ENCODE assay signal across 1 cellular context in genomic region chr9:134180786-134181647, GRCh38.
TF ChIP-seq lines count a peak whose summit lies in the region.

No MANE protein-coding gene starts in this region.

TF ChIP-seq in H1, 55 proteins besides CTCF, POLR2A, EP300 and RAD21:
- TF ChIP-seq EZH2 (IDR thresholded peaks at IDR 0.05; ENCODE audit: low read depth, low read length, severe bottlenecking) (no peak), CBX5 (IDR thresholded peaks at IDR 0.05; ENCODE audit: low read depth, low read length) (no peak), ZNF274 (IDR thresholded peaks at IDR 0.05; ENCODE audit: borderline replicate concordance, extremely low read depth, low read length) (no peak), POU5F1 (IDR thresholded peaks at IDR 0.05; ENCODE audit: low read depth, low read length) (no peak), SP1 (IDR thresholded peaks at IDR 0.05; ENCODE audit: low read depth, low read length) (no peak), CHD2 (IDR thresholded peaks at IDR 0.05; ENCODE audit: low read length) (no peak), POLR2AphosphoS5 (IDR thresholded peaks at IDR 0.05; ENCODE audit: low read depth, low read length) (no peak), CBX8 (IDR thresholded peaks at IDR 0.05; ENCODE audit: borderline replicate concordance, low read depth, low read length) (no peak)
